1 cellular context compared by ENCODE assay signal in the genomic region with DNA sequence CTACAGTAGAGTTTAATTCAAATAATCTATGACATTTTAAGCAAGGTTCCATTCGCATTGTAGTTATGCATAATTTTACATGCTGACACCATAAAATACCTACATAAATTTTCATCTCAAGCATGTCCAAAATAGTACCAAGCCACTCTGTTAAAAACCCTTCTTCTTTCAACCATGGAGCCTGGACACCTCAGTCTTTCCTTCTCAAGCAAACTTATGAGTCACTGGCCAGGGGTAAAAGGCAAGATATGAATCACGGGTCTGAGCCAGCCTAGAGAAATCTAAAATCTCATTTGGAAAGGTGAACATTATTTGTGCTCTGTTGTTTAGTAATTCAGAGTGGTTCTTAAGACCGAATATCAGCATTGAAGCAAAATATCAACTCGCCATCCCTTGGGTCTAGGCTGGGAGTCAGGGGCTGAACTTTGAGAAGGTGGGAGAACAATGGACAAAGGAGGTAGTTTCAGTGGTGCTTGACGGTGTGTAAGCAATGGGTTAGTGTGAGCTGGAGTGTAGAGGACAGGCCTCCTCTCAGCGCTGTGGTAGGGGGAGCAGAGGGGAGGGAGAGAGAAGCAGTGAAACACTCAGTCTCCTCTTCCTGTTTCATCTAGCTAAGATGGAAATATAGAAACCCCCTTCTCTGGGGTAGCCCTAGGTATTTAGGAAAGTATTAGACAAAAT.
TF ChIP-seq lines count a peak whose summit lies in the region.

No MANE protein-coding gene starts in this region.

TF ChIP-seq in K562, 482 proteins besides CTCF, POLR2A, EP300 and RAD21:
- TF ChIP-seq, protein P1, sequence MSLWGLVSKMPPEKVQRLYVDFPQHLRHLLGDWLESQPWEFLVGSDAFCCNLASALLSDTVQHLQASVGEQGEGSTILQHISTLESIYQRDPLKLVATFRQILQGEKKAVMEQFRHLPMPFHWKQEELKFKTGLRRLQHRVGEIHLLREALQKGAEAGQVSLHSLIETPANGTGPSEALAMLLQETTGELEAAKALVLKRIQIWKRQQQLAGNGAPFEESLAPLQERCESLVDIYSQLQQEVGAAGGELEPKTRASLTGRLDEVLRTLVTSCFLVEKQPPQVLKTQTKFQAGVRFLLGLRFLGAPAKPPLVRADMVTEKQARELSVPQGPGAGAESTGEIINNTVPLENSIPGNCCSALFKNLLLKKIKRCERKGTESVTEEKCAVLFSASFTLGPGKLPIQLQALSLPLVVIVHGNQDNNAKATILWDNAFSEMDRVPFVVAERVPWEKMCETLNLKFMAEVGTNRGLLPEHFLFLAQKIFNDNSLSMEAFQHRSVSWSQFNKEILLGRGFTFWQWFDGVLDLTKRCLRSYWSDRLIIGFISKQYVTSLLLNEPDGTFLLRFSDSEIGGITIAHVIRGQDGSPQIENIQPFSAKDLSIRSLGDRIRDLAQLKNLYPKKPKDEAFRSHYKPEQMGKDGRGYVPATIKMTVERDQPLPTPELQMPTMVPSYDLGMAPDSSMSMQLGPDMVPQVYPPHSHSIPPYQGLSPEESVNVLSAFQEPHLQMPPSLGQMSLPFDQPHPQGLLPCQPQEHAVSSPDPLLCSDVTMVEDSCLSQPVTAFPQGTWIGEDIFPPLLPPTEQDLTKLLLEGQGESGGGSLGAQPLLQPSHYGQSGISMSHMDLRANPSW (CRISPR knock-in tag; IDR thresholded peaks at IDR 0.05), result no peak
- TF ChIP-seq TRIM28 (IDR thresholded peaks at IDR 0.05), result no peak
- TF ChIP-seq ESRRA (IDR thresholded peaks at IDR 0.05; ENCODE audit: borderline replicate concordance, low read depth), result no peak
- TF ChIP-seq ZNF316 (IDR thresholded peaks at IDR 0.05), result no peak
- TF ChIP-seq FOSL1 (tag; conservative IDR thresholded peaks at IDR 0.05), result 0 out of 2 replicates have a peak, but pooled peaks have one; percentile 15
